In genomic region chr9:130579738-130580463, GRCh38 we compare ENCODE assay signal across 8 cellular contexts.
DNase-seq lines count a peak whose midpoint lies in the region; ATAC-seq and TF ChIP-seq lines count a peak whose summit lies in the region.

No MANE protein-coding gene starts in this region.

- H3K4me3 ChIP-seq in astrocyte of the spinal cord (ENCODE audit: low read depth, low read length), result peak overlapping the region; percentile 97

- DNase-seq in astrocyte of the spinal cord (ENCODE audit: low read depth, low spot score) (no peak), kidney tubule cell (ENCODE audit: low spot score) (peak; percentile 7), KG1 (lab: John Stamatoyannopoulos, UW) (no peak), SHP77 treated with DMSO at 0.1 percent for 48 hours (lab: John Stamatoyannopoulos, UW) (no peak)
- DNase-seq in stimulated activated naive CD8-positive, alpha-beta T cell treated with anti-CD3 and anti-CD28 coated beads, Interleukin-15, amount 100 ng/mL, for 72 hours, result no peak

- no peaks in the 10 kb centered on the region for H3K27me3 Mint-ChIP-seq in stimulated activated naive CD8-positive, alpha-beta T cell treated with anti-CD3 and anti-CD28 coated beads, Interleukin-15, amount 100 ng/mL, for 72 hours

- peak overlapping the region; percentile 43 for H3K27ac ChIP-seq in 22Rv1

- in situ Hi-C loops in astrocyte of the spinal cord (cut with HindIII; ENCODE audit: low sequenced_read_pairs), result no loop called here

- no peak for TF ChIP-seq CTCF in 22Rv1 (IDR thresholded peaks at IDR 0.05)
- no peak for TF ChIP-seq CTCF in astrocyte of the spinal cord (IDR thresholded peaks at IDR 0.05; ENCODE audit: low read depth, low read length)

- H3K27ac Mint-ChIP-seq in stimulated activated naive CD8-positive, alpha-beta T cell treated with anti-CD3 and anti-CD28 coated beads, Interleukin-15, amount 100 ng/mL, for 72 hours, result peak overlapping the region; percentile 69 to 94

- peaks cover 37% of the 10 kb centered on the region for H3K4me1 Mint-ChIP-seq in stimulated activated naive CD8-positive, alpha-beta T cell treated with anti-CD3 and anti-CD28 coated beads, Interleukin-15, amount 100 ng/mL, for 72 hours

- ATAC-seq in GM19328 (IDR thresholded peaks at IDR 0.05; ENCODE audit: unreplicated experiment) (peak; percentile 40), HG03565 (IDR thresholded peaks at IDR 0.05; ENCODE audit: unreplicated experiment) (peak; percentile 24)
- ATAC-seq in stimulated activated naive CD8-positive, alpha-beta T cell treated with anti-CD3 and anti-CD28 coated beads, Interleukin-15, amount 100 ng/mL, for 72 hours, result peak; percentile 37

- peak overlapping the region; percentile 93 to 96 for H3K4me3 Mint-ChIP-seq in stimulated activated naive CD8-positive, alpha-beta T cell treated with anti-CD3 and anti-CD28 coated beads, Interleukin-15, amount 100 ng/mL, for 72 hours

- no peaks in the 10 kb centered on the region for H3K9me3 Mint-ChIP-seq in stimulated activated naive CD8-positive, alpha-beta T cell treated with anti-CD3 and anti-CD28 coated beads, Interleukin-15, amount 100 ng/mL, for 72 hours
